ENCODE assay signal across 26 cellular contexts in genomic region chr6:166725571-166725970, GRCh38.
"Had no signal": no experiment of that assay in that cellular context is flagged by ENCODE, and none has a peak within 500 bp of the region (broad histone marks: within the 10 kb centered on the region; RNA-seq: fewer than 3 reads in every experiment).

No MANE protein-coding gene starts in this region.

- H3K36me3 Mint-ChIP-seq: activated naive CD4-positive, alpha-beta T cell treated with anti-CD3 and anti-CD28 coated beads, Interleukin-2, amount 10 ng/mL, durations not matched to agents 7 days and 5 days had no signal

- H3K36me3 ChIP-seq: WERI-Rb-1 had no signal

- H3K4me3 Mint-ChIP-seq: activated B cell treated with CpG ODN at 0.5 μM for 24 hours; activated naive CD4-positive, alpha-beta T cell treated with anti-CD3 and anti-CD28 coated beads, Interleukin-2, amount 10 ng/mL, durations not matched to agents 7 days and 5 days; activated naive CD8-positive, alpha-beta T cell; activated T-cell treated with anti-CD3 and anti-CD28 coated beads, Interleukin-2, amount 50 U/mL, for 24 hours; activated T-cell treated with anti-CD3 and anti-CD28 coated beads, Interleukin-2, amount 50 U/mL, for 72 hours; T-helper 17 cell; T-helper 2 cell treated with Interferon-gamma antibody and Interleukin-4, amounts not matched to agents 5 μg/mL and 100 μg/mL, for 36 hours had no signal

- H3K4me1 Mint-ChIP-seq: activated B cell treated with CpG ODN at 0.5 μM for 24 hours had no signal

- ATAC-seq: activated CD4-positive, CD25-positive, alpha-beta regulatory T cell treated with anti-CD3 and anti-CD28 coated beads, Interleukin-2, amount 50 U/mL, for 24 hours; activated T-cell treated with anti-CD3 and anti-CD28 coated beads, Interleukin-2, amount 50 U/mL, for 72 hours; body of pancreas; esophagus mucosa; T-helper 17 cell had no signal

- DNase-seq: activated B cell treated with CpG ODN at 0.5 μM for 24 hours; activated CD4-positive, alpha-beta T cell treated with anti-CD3 and anti-CD28 coated beads for 48 hours; activated CD4-positive, alpha-beta T cell treated with anti-CD3 and anti-CD28 coated beads, Interleukin-2, amount 50 U/mL, for 1 hour; activated CD4-positive, alpha-beta T cell treated with anti-CD3 and anti-CD28 coated beads, Interleukin-2, amount 50 U/mL, for 48 hours; activated CD8-positive, alpha-beta memory T cell treated with anti-CD3 and anti-CD28 coated beads, Interleukin-2, amount 50 U/mL, for 48 hours; activated gamma-delta T cell; activated naive CD4-positive, alpha-beta T cell; activated naive CD4-positive, alpha-beta T cell treated with anti-CD3 and anti-CD28 coated beads, Interleukin-2, amount 10 ng/mL, durations not matched to agents 7 days and 5 days; activated T-cell treated with anti-CD3 and anti-CD28 coated beads for 4 hours; activated T-cell treated with anti-CD3 and anti-CD28 coated beads, Interleukin-2, amount 50 U/mL, for 24 hours; activated T-cell treated with anti-CD3 and anti-CD28 coated beads, Interleukin-2, amount 50 U/mL, for 72 hours; amniotic stem cell; aorta; body of pancreas; caudate nucleus; effector CD8-positive, alpha-beta T cell; T-helper 1 cell; T-helper 17 cell; T1000; WERI-Rb-1 had no signal

- H3K9me3 ChIP-seq: body of pancreas had no signal

- H3K27me3 ChIP-seq: body of pancreas had no signal

- H3K4me3 ChIP-seq: body of pancreas had no signal

- H3K27ac ChIP-seq: body of pancreas, WERI-Rb-1 had no signal

- H3K4me1 ChIP-seq: body of pancreas had no signal

- FAIRE-seq: colon, frontal cortex had no signal

- H3K27me3 Mint-ChIP-seq: activated naive CD8-positive, alpha-beta T cell; activated T-cell treated with anti-CD3 and anti-CD28 coated beads, Interleukin-2, amount 50 U/mL, for 24 hours had no signal

- H3K9me3 Mint-ChIP-seq: activated B cell treated with CpG ODN at 0.5 μM for 24 hours; activated naive CD4-positive, alpha-beta T cell treated with anti-CD3 and anti-CD28 coated beads, Interleukin-2, amount 10 ng/mL, durations not matched to agents 7 days and 5 days; activated T-cell treated with anti-CD3 and anti-CD28 coated beads, Interleukin-2, amount 50 U/mL, for 24 hours; activated T-cell treated with anti-CD3 and anti-CD28 coated beads, Interleukin-2, amount 50 U/mL, for 72 hours; T-helper 2 cell treated with Interferon-gamma antibody and Interleukin-4, amounts not matched to agents 5 μg/mL and 100 μg/mL, for 36 hours had no signal

- H3K27ac Mint-ChIP-seq: activated B cell treated with CpG ODN at 0.5 μM for 24 hours; activated naive CD4-positive, alpha-beta T cell treated with anti-CD3 and anti-CD28 coated beads, Interleukin-2, amount 10 ng/mL, durations not matched to agents 7 days and 5 days; activated naive CD8-positive, alpha-beta T cell; activated T-cell treated with anti-CD3 and anti-CD28 coated beads, Interleukin-2, amount 50 U/mL, for 24 hours; activated T-cell treated with anti-CD3 and anti-CD28 coated beads, Interleukin-2, amount 50 U/mL, for 72 hours; T-helper 17 cell; T-helper 2 cell treated with Interferon-gamma antibody and Interleukin-4, amounts not matched to agents 5 μg/mL and 100 μg/mL, for 36 hours had no signal
